8 cellular contexts compared by ENCODE assay signal in genomic region chr3:11155341-11156025, GRCh38. TPM values are rescaled to one million over a fixed set of nuclear protein-coding genes. Genes with fewer than 3 reads are reported as not detected.
DNase-seq lines count a peak whose midpoint lies in the region; ATAC-seq and TF ChIP-seq lines count a peak whose summit lies in the region.

No MANE protein-coding gene starts in this region.

- H3K4me1 ChIP-seq in BE2C, result no peaks in the 10 kb centered on the region

- H3K9me3 Mint-ChIP-seq in CD4-positive, alpha-beta T cell, result no peaks in the 10 kb centered on the region

- H3K36me3 ChIP-seq in BE2C, result no peaks in the 10 kb centered on the region

- H3K4me1 Mint-ChIP-seq in CD4-positive, alpha-beta T cell (ENCODE audit: low read depth), result no peaks in the 10 kb centered on the region

- H3K27me3 Mint-ChIP-seq in CD4-positive, alpha-beta T cell, result peaks cover 81% of the 10 kb centered on the region

- H3K27ac Mint-ChIP-seq in CD4-positive, alpha-beta T cell, result no peak overlapping the region

- TF ChIP-seq CTCF in BE2C (IDR thresholded peaks at IDR 0.05; ENCODE audit: low read depth, low read length), result peak; percentile 63
- peak; percentile 93 for TF ChIP-seq CTCF in RWPE1 (conservative IDR thresholded peaks at IDR 0.05; ENCODE audit: low read depth)
- TF ChIP-seq CTCF in CD4-positive, alpha-beta T cell (IDR thresholded peaks at IDR 0.05), result no peak

- H3K4me3 ChIP-seq in BE2C (ENCODE audit: low read depth, low read length), result peak overlapping the region; percentile 28; the same call in 1 of the 2 replicates

- POLR2A ChIA-PET in HEK293T (lab: Yijun Ruan, JAX) (no interaction called here), RWPE1 (lab: Yijun Ruan, JAX; ENCODE audit: low non-redundant PET) (interaction anchor here (0.8 kb wide), 1 partner anchor 180 kb away, joined by 9 read pairs; no protein-coding TSS in a partner anchor)
- POLR2A ChIA-PET in CD4-positive, alpha-beta T cell (lab: Charles Lee), result no interaction called here

- H3K27ac ChIP-seq in RWPE1, result peak overlapping the region; percentile 87
- H3K27ac ChIP-seq in CD4-positive, alpha-beta T cell (ENCODE audit: low read depth, low read length), result no peak overlapping the region

- DNase-seq in BE2C (peak; percentile 69), HEK293T (ENCODE audit: extremely low spot score) (peak; percentile 80), RWPE1 (ENCODE audit: low spot score) (peak; percentile 69), dedifferentiated amniotic fluid mesenchymal stem cell (ENCODE audit: extremely low spot score) (peak; percentile 73), left colon (peak; percentile 58 to 71)
- peak; percentile 18 for DNase-seq in stimulated activated CD4-positive, alpha-beta T cell treated with anti-CD3 and anti-CD28 coated beads, Interleukin-4, amount 100 ng/mL, for 1 hour
- DNase-seq in CD4-positive, alpha-beta T cell, result no peak

- no peaks in the 10 kb centered on the region for H3K36me3 Mint-ChIP-seq in CD4-positive, alpha-beta T cell (ENCODE audit: low read depth)

- CTCF ChIA-PET in HEK293T (lab: Yijun Ruan, JAX) (interaction anchor here (0.6 to 1.4 kb wide), 5 partner anchors 11 to 185 kb away, joined by 3 to 6 read pairs (median 3); no protein-coding TSS in a partner anchor), RWPE1 (lab: Yijun Ruan, JAX) (interaction anchor here (0.5 to 2.3 kb wide), 12 partner anchors 30 to 397 kb away, joined by 3 to 18 read pairs (median 4); no protein-coding TSS in a partner anchor)
- CTCF ChIA-PET in CD4-positive, alpha-beta T cell (lab: Charles Lee), result no interaction called here

- intact Hi-C loops in left colon (cut with DNase I, micrococcal nuclease), result loop anchor here in 1 of 2 donors (10.0 kb wide), 1 partner anchor 179 kb away; no protein-coding TSS in a partner anchor
- intact Hi-C loops in CD4-positive, alpha-beta T cell (cut with DNase I, micrococcal nuclease), result no loop called here

- H3K4me3 Mint-ChIP-seq in CD4-positive, alpha-beta T cell, result no peak overlapping the region

- H3K9me3 ChIP-seq in BE2C, result no peaks in the 10 kb centered on the region
- no peaks in the 10 kb centered on the region for H3K9me3 ChIP-seq in CD4-positive, alpha-beta T cell (ENCODE audit: control insufficient read depth, low read length)

- H3K27me3 ChIP-seq in BE2C, result peaks cover 11% of the 10 kb centered on the region; the same call in 1 of the 2 replicates
- H3K27me3 ChIP-seq in CD4-positive, alpha-beta T cell (ENCODE audit: control insufficient read depth, insufficient read depth, low read length), result peaks cover 54% of the 10 kb centered on the region

- ATAC-seq in left colon, result peak; percentile 88
- ATAC-seq in CD4-positive, alpha-beta T cell (ENCODE audit: poor library complexity), result no peak
- ATAC-seq in GM21717 (IDR thresholded peaks at IDR 0.05; ENCODE audit: unreplicated experiment), result no peak

TF ChIP-seq in HEK293T, 16 proteins besides CTCF, POLR2A, EP300 and RAD21:
- TF ChIP-seq ZNF384 (IDR thresholded peaks at IDR 0.05) (no peak), SUZ12 (IDR thresholded peaks at IDR 0.05) (no peak), SP1 (IDR thresholded peaks at IDR 0.05) (no peak)

RNA-seq across cellular contexts. Expression of gene HRH1, which starts 1.2 kb away (rescaled TPM):
- 0.28 TPM for polyA plus RNA-seq in BE2C (2012; ENCODE audit: insufficient read depth, insufficient read length, low read depth)
- total RNA-seq in left colon, result 10 to 100 TPM in 1 of 2 donors, 1 to 10 TPM in 1; 7.9 to 13.8 TPM
- total RNA-seq in CD4-positive, alpha-beta T cell, result not detected

Comparison
In these comparisons a context has a peak if more than half of its experiments do, and no peak if none do; other contexts are left out.
1. DNase-seq: peak in BE2C (single experiment), HEK293T (single experiment), RWPE1 (single experiment), dedifferentiated amniotic fluid mesenchymal stem cell (single experiment), left colon (2 of 2) and stimulated activated CD4-positive, alpha-beta T cell treated with anti-CD3 and anti-CD28 coated beads, Interleukin-4, amount 100 ng/mL, for 1 hour (single experiment); none in CD4-positive, alpha-beta T cell (0 of 10).
2. RNA of gene HRH1, which starts 1.2 kb away (total RNA-seq): 7.9 to 13.8 TPM in left colon; not detected in CD4-positive, alpha-beta T cell; every median in the first group is over 4 times any median in the second.